ENCODE assay signal across 9 cellular contexts in the genomic region with DNA sequence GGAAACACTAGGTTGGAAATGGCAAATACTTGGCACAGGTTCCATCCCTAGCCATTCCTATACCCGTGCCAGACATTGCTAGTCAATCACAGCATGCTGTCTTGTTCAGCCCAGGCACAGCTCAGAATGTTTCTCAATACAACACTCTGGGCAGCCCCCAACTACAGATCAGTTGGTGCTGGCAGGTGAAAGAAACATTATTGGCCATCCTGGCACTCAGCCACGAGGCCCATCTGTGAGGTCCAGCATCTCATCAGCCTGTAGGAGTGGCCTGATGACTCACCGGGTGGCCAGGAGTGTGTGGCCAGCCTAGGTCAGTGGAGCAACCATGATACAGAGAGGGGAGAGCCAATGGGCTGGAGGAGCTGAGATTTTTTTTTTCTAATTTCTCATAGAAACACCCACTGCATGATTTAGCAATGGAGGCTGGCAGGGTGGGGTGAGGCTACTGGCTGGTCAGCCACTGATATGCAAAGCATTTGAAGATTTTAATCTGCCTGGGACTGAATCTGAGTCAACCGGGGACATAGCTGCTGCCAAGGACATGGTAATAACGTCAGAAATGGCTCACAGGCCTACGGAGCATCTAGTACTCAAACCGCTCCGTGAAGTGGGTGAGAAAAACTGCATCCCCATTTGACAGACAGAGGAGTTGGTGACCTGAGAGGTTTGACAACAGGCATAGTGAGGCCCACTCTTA. TPM values are rescaled to one million over a fixed set of nuclear protein-coding genes. Genes with fewer than 3 reads are reported as not detected.
DNase-seq lines count a peak whose midpoint lies in the region; ATAC-seq and TF ChIP-seq lines count a peak whose summit lies in the region.
"Had no signal": no experiment of that assay in that cellular context is flagged by ENCODE, and none has a peak within 500 bp of the region (broad histone marks: within the 10 kb centered on the region; RNA-seq: fewer than 3 reads in every experiment).

No MANE protein-coding gene starts in this region.

- H3K4me3 ChIP-seq in HEK293 (ENCODE audit: low read depth, low read length) (no peak overlapping the region), fibroblast of pulmonary artery (replicated peaks; ENCODE audit: low read depth, low read length) (no peak overlapping the region), skeletal muscle satellite cell (ENCODE audit: low read length) (peak overlapping the region; percentile 35), suprapubic skin (no peak overlapping the region)

- POLR2A ChIA-PET in HEK293 (lab: Yijun Ruan, JAX) = no interaction called here

- H3K4me1 ChIP-seq in HEK293 (ENCODE audit: control insufficient read depth, insufficient read depth, low read length) (no peaks in the 10 kb centered on the region), skeletal muscle satellite cell (ENCODE audit: control insufficient read depth, insufficient read depth, low read length) (peaks cover 82% of the 10 kb centered on the region), suprapubic skin (no peaks in the 10 kb centered on the region)

- 69% methylated on average over 7 of the region's 8 CpGs for WGBS in suprapubic skin

- no peaks in the 10 kb centered on the region for H3K36me3 ChIP-seq in HEK293 (ENCODE audit: control insufficient read depth in 2 of 2, insufficient read depth in 1 of 2, low read length in 2 of 2)
- peaks cover 6% of the 10 kb centered on the region for H3K36me3 ChIP-seq in skeletal muscle satellite cell (ENCODE audit: insufficient read depth, low read length)
- no peaks in the 10 kb centered on the region for H3K36me3 ChIP-seq in suprapubic skin

- TF ChIP-seq EP300 in suprapubic skin (IDR thresholded peaks at IDR 0.05) = no peak

- H3K27ac ChIP-seq in HEK293 (ENCODE audit: extremely low read depth, low read depth, low read length) (no peak overlapping the region), suprapubic skin (no peak overlapping the region)

- no peak for TF ChIP-seq POLR2A in suprapubic skin (IDR thresholded peaks at IDR 0.05)

- H3K9me3 ChIP-seq in HEK293 (ENCODE audit: control insufficient read depth, insufficient read depth, low read depth, low read length) (no peaks in the 10 kb centered on the region), skeletal muscle satellite cell (replicated peaks; ENCODE audit: low read length) (no peaks in the 10 kb centered on the region), suprapubic skin (no peaks in the 10 kb centered on the region)

- ATAC-seq in GM18868 (IDR thresholded peaks at IDR 0.05; ENCODE audit: unreplicated experiment) = no peak

- H3K4me2 ChIP-seq in skeletal muscle satellite cell (ENCODE audit: low read length) = peak overlapping the region; percentile 63

- peak; percentile 13 to 27 for DNase-seq in SW 1271 (lab: John Stamatoyannopoulos, UW)
- peak; percentile 92 for DNase-seq in fibroblast of pulmonary artery (ENCODE audit: low read depth)
- no peak for DNase-seq in suprapubic skin (ENCODE audit: low spot score in 2 of 2)
- DNase-seq in NCI-H526 treated with DMSO at 0.1 percent for 48 hours (lab: John Stamatoyannopoulos, UW) = no peak
- no peak for DNase-seq in DMS53 treated with DMSO at 0.1 percent for 48 hours (lab: John Stamatoyannopoulos, UW; ENCODE audit: unreplicated experiment)
- DNase-seq: KBM-7 had no signal

- CTCF ChIA-PET in HEK293 (lab: Yijun Ruan, JAX) = interaction anchor here (0.6 kb wide), 2 partner anchors 52 to 515 kb away, joined by 3 read pairs; no protein-coding TSS in a partner anchor

- H3K27me3 ChIP-seq in skeletal muscle satellite cell (ENCODE audit: control insufficient read depth, insufficient read depth, low read length) = no peaks in the 10 kb centered on the region
- peaks cover 4% of the 10 kb centered on the region for H3K27me3 ChIP-seq in suprapubic skin

- no peak for TF ChIP-seq CTCF in HEK293 (tag by site-specific recombination; IDR thresholded peaks at IDR 0.05)
- TF ChIP-seq CTCF in fibroblast of pulmonary artery (IDR thresholded peaks at IDR 0.05; ENCODE audit: low read length, missing control alignments) = no peak
- TF ChIP-seq CTCF in suprapubic skin (IDR thresholded peaks at IDR 0.05) = no peak

- peak overlapping the region; percentile 78 for H3K9ac ChIP-seq in skeletal muscle satellite cell (ENCODE audit: low read depth, low read length)

TF ChIP-seq in HEK293, 187 proteins besides CTCF, POLR2A, EP300 and RAD21:
- no peak for TF ChIP-seq PRDM1 (tag by site-specific recombination; IDR thresholded peaks at IDR 0.05)
- TF ChIP-seq ZBTB17 (tag by site-specific recombination; IDR thresholded peaks at IDR 0.05) = peak; percentile 95
TF ChIP-seq in HEK293: peak in this region for 1.

RNA-seq across cellular contexts. Expression of a gene that starts 5.4 kb away (rescaled TPM):
- 0.25 and 2.8 TPM in 2 replicates for total RNA-seq in skeletal muscle satellite cell (2012; rRNA removed)
- 1 to 10 TPM; 1.2 to 3.2 (median 1.7) TPM for total RNA-seq in suprapubic skin

Comparison
In these comparisons a context has a peak if more than half of its experiments do, and no peak if none do; other contexts are left out.
1. DNase-seq: peak in SW 1271 (2 of 2) and fibroblast of pulmonary artery (single experiment); none in suprapubic skin (0 of 2), NCI-H526 treated with DMSO at 0.1 percent for 48 hours (single experiment) and DMS53 treated with DMSO at 0.1 percent for 48 hours (single experiment).